Comparison of ENCODE assay signal across 1 cellular context in genomic region chrX:52839137-52839536, GRCh38.
TF ChIP-seq lines count a peak whose summit lies in the region.

No MANE protein-coding gene starts in this region.

TF ChIP-seq in GM12878, 131 proteins besides CTCF, POLR2A, EP300 and RAD21:
- TF ChIP-seq SPI1 (IDR thresholded peaks at IDR 0.05; ENCODE audit: borderline replicate concordance, insufficient read depth, low read depth, low read length) = peak; percentile 37; the same call in 1 of the 2 replicates
- TF ChIP-seq NR2C1 (IDR thresholded peaks at IDR 0.05) = no peak
- no peak for TF ChIP-seq ZSCAN29 (IDR thresholded peaks at IDR 0.05)
- no peak for TF ChIP-seq MYC (IDR thresholded peaks at IDR 0.05; ENCODE audit: insufficient read depth, insufficient read length, insufficient replicate concordance, low read length, severe bottlenecking)
- TF ChIP-seq ZNF207 (IDR thresholded peaks at IDR 0.05; ENCODE audit: borderline replicate concordance) = no peak
- no peak for TF ChIP-seq RUNX3 (IDR thresholded peaks at IDR 0.05; ENCODE audit: low read length)
- TF ChIP-seq TCF3 (IDR thresholded peaks at IDR 0.05; ENCODE audit: borderline replicate concordance, insufficient read depth, low read depth, low read length) = no peak
TF ChIP-seq in GM12878: peak in this region for 1.
